1 cellular context compared by ENCODE assay signal in the genomic region with DNA sequence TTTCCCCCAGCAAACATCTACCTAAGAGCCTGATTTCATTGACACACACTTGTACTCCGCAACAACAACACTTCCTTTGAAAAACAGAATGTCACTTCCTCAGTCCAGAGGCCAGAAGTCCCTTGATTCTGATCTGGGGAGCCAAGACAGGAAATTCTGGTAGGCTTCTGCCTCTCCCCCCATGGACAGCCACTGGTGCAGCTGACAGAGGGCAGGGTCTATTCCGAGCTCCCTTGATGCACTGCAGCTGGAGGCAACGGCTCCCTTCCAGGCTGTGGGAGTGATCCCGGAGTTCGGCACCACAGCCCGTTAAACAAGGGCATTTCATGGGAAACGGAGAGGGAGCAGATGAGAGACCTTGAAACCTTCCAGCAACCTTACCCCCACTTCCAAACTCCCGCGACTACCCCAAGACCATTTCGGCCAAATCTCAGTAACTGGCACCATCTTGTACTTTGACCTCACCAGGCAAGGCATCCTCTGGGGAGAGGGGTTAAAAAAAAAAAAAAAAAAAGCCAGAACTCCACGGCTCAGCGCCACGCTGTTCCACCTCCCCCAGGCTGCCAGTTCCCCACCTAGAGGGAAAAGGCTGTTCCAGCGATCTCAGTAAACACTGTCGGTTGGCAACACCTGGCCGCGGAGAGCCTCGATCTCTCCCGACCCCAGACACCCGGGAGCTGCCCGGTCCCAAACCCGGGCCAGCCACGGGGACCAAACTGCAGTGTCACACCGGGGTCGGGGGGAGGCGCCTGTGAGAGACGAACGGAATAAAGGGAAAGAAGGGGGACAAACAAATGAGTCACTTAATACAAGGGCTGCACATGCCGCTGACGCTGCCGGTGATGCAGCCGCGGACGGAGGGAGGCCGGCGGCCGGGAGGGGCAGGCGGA.
TF ChIP-seq lines count a peak whose summit lies in the region.

No MANE protein-coding gene starts in this region.

TF ChIP-seq in K562, 482 proteins besides CTCF, POLR2A, EP300 and RAD21 (continued from another document and continues in another):
- TF ChIP-seq, protein P1, sequence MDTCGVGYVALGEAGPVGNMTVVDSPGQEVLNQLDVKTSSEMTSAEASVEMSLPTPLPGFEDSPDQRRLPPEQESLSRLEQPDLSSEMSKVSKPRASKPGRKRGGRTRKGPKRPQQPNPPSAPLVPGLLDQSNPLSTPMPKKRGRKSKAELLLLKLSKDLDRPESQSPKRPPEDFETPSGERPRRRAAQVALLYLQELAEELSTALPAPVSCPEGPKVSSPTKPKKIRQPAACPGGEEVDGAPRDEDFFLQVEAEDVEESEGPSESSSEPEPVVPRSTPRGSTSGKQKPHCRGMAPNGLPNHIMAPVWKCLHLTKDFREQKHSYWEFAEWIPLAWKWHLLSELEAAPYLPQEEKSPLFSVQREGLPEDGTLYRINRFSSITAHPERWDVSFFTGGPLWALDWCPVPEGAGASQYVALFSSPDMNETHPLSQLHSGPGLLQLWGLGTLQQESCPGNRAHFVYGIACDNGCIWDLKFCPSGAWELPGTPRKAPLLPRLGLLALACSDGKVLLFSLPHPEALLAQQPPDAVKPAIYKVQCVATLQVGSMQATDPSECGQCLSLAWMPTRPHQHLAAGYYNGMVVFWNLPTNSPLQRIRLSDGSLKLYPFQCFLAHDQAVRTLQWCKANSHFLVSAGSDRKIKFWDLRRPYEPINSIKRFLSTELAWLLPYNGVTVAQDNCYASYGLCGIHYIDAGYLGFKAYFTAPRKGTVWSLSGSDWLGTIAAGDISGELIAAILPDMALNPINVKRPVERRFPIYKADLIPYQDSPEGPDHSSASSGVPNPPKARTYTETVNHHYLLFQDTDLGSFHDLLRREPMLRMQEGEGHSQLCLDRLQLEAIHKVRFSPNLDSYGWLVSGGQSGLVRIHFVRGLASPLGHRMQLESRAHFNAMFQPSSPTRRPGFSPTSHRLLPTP (IDR thresholded peaks at IDR 0.05; ENCODE audit: borderline replicate concordance, extremely low read depth, insufficient read length), result no peak
- TF ChIP-seq MIER1 (IDR thresholded peaks at IDR 0.05; ENCODE audit: low read depth), result no peak
- no peak for TF ChIP-seq TEAD2 (tag; IDR thresholded peaks at IDR 0.05)
- peak; percentile 53 to 61; a peak in 3 of 4 replicates for TF ChIP-seq FOXK2 (conservative IDR thresholded peaks at IDR 0.05 in 1 of 2, IDR thresholded peaks at IDR 0.05 in 1 of 2; ENCODE audit: low read depth in 2 of 2)
- no peak for TF ChIP-seq MCM2 (IDR thresholded peaks at IDR 0.05; ENCODE audit: low read depth)
- TF ChIP-seq, protein P2, sequence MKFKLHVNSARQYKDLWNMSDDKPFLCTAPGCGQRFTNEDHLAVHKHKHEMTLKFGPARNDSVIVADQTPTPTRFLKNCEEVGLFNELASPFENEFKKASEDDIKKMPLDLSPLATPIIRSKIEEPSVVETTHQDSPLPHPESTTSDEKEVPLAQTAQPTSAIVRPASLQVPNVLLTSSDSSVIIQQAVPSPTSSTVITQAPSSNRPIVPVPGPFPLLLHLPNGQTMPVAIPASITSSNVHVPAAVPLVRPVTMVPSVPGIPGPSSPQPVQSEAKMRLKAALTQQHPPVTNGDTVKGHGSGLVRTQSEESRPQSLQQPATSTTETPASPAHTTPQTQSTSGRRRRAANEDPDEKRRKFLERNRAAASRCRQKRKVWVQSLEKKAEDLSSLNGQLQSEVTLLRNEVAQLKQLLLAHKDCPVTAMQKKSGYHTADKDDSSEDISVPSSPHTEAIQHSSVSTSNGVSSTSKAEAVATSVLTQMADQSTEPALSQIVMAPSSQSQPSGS (CRISPR knock-in tag; IDR thresholded peaks at IDR 0.05), result no peak
- TF ChIP-seq ZNF24 (IDR thresholded peaks at IDR 0.05), result no peak
- peak; percentile 50 for TF ChIP-seq TAF1 (IDR thresholded peaks at IDR 0.05; ENCODE audit: control insufficient read depth, extremely low read depth, insufficient read depth, low read length, severe bottlenecking)
- peak; percentile 73 for TF ChIP-seq BRD9 (IDR thresholded peaks at IDR 0.05; ENCODE audit: low read depth, partially characterized antibody)
- no peak for TF ChIP-seq LARP7 (IDR thresholded peaks at IDR 0.05)
- TF ChIP-seq, protein P3, sequence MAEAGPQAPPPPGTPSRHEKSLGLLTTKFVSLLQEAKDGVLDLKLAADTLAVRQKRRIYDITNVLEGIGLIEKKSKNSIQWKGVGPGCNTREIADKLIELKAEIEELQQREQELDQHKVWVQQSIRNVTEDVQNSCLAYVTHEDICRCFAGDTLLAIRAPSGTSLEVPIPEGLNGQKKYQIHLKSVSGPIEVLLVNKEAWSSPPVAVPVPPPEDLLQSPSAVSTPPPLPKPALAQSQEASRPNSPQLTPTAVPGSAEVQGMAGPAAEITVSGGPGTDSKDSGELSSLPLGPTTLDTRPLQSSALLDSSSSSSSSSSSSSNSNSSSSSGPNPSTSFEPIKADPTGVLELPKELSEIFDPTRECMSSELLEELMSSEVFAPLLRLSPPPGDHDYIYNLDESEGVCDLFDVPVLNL (CRISPR knock-in tag; IDR thresholded peaks at IDR 0.05; ENCODE audit: low read depth), result no peak
- no peak for TF ChIP-seq TFAM (CRISPR knock-in tag; conservative IDR thresholded peaks at IDR 0.05)
- TF ChIP-seq MNT (conservative IDR thresholded peaks at IDR 0.05), result peak; percentile 84 to 86
- TF ChIP-seq, protein P4, sequence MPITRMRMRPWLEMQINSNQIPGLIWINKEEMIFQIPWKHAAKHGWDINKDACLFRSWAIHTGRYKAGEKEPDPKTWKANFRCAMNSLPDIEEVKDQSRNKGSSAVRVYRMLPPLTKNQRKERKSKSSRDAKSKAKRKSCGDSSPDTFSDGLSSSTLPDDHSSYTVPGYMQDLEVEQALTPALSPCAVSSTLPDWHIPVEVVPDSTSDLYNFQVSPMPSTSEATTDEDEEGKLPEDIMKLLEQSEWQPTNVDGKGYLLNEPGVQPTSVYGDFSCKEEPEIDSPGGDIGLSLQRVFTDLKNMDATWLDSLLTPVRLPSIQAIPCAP (CRISPR knock-in tag; IDR thresholded peaks at IDR 0.05; ENCODE audit: borderline replicate concordance), result 0 out of 2 replicates have a peak, but pooled peaks have one; percentile 49
- no peak for TF ChIP-seq ELF2 (CRISPR knock-in tag; IDR thresholded peaks at IDR 0.05)
- TF ChIP-seq EWSR1 (IDR thresholded peaks at IDR 0.05; ENCODE audit: borderline replicate concordance, low read depth, partially characterized antibody), result no peak
- TF ChIP-seq TOE1 (IDR thresholded peaks at IDR 0.05; ENCODE audit: borderline replicate concordance), result peak; percentile 39; the same call in 1 of the 2 replicates
- no peak for TF ChIP-seq TOE1 (CRISPR knock-in tag; IDR thresholded peaks at IDR 0.05; ENCODE audit: borderline replicate concordance, low read depth)
- TF ChIP-seq ZFP30 (CRISPR knock-in tag; IDR thresholded peaks at IDR 0.05; ENCODE audit: borderline replicate concordance), result no peak
- peak; percentile 89 for TF ChIP-seq HMGN3 (IDR thresholded peaks at IDR 0.05; ENCODE audit: borderline replicate concordance, extremely low read depth, insufficient read length, low read depth, low read length)
- no peak for TF ChIP-seq ZNF146 (CRISPR knock-in tag; IDR thresholded peaks at IDR 0.05; ENCODE audit: unreplicated experiment)
- no peak for TF ChIP-seq NCOA4 (IDR thresholded peaks at IDR 0.05; ENCODE audit: partially characterized antibody)
- TF ChIP-seq, protein P5, sequence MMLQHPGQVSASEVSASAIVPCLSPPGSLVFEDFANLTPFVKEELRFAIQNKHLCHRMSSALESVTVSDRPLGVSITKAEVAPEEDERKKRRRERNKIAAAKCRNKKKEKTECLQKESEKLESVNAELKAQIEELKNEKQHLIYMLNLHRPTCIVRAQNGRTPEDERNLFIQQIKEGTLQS (IDR thresholded peaks at IDR 0.05), result peak; percentile 92
- TF ChIP-seq, protein P5 (CRISPR knock-in tag; conservative IDR thresholded peaks at IDR 0.05), result peak; percentile 78; the same call in 1 of the 2 replicates
- no peak for TF ChIP-seq KHSRP (IDR thresholded peaks at IDR 0.05)
- TF ChIP-seq, protein P6, sequence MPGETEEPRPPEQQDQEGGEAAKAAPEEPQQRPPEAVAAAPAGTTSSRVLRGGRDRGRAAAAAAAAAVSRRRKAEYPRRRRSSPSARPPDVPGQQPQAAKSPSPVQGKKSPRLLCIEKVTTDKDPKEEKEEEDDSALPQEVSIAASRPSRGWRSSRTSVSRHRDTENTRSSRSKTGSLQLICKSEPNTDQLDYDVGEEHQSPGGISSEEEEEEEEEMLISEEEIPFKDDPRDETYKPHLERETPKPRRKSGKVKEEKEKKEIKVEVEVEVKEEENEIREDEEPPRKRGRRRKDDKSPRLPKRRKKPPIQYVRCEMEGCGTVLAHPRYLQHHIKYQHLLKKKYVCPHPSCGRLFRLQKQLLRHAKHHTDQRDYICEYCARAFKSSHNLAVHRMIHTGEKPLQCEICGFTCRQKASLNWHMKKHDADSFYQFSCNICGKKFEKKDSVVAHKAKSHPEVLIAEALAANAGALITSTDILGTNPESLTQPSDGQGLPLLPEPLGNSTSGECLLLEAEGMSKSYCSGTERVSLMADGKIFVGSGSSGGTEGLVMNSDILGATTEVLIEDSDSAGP (CRISPR knock-in tag; IDR thresholded peaks at IDR 0.05), result no peak
- 0 out of 2 replicates have a peak, but pooled peaks have one; percentile 72 for TF ChIP-seq CC2D1A (IDR thresholded peaks at IDR 0.05)
- TF ChIP-seq CBFA2T3 (IDR thresholded peaks at IDR 0.05), result peak; percentile 25
- no peak for TF ChIP-seq ELF1 (tag; IDR thresholded peaks at IDR 0.05)
- peak in 1 of 3 experiments; percentile 64; a peak in 2 of 6 replicates for TF ChIP-seq ZBTB11 (CRISPR knock-in tag; IDR thresholded peaks at IDR 0.05)
- no peak for TF ChIP-seq SMAD2 (IDR thresholded peaks at IDR 0.05; ENCODE audit: low read depth, low read length)
- TF ChIP-seq PTRF (tag; IDR thresholded peaks at IDR 0.05), result no peak
- TF ChIP-seq, protein P7, sequence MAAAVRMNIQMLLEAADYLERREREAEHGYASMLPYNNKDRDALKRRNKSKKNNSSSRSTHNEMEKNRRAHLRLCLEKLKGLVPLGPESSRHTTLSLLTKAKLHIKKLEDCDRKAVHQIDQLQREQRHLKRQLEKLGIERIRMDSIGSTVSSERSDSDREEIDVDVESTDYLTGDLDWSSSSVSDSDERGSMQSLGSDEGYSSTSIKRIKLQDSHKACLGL (CRISPR knock-in tag; IDR thresholded peaks at IDR 0.05; ENCODE audit: borderline replicate concordance, poor library complexity, severe bottlenecking), result no peak
- TF ChIP-seq FOXJ2 (tag; IDR thresholded peaks at IDR 0.05), result no peak
- no peak for TF ChIP-seq HSF4 (CRISPR knock-in tag; IDR thresholded peaks at IDR 0.05; ENCODE audit: borderline replicate concordance)
- TF ChIP-seq ZNF274 (IDR thresholded peaks at IDR 0.05; ENCODE audit: borderline replicate concordance, low read depth, low read length), result no peak
- TF ChIP-seq RBM34 (IDR thresholded peaks at IDR 0.05; ENCODE audit: borderline replicate concordance, insufficient read depth, low read length), result no peak
- no peak for TF ChIP-seq GTF2B (IDR thresholded peaks at IDR 0.05; ENCODE audit: extremely low read depth, insufficient read length)
- peak; percentile 60; the same call in 1 of the 2 replicates for TF ChIP-seq EGR1 (conservative IDR thresholded peaks at IDR 0.05)
- no peak for TF ChIP-seq ZNF586 (CRISPR knock-in tag; conservative IDR thresholded peaks at IDR 0.05)
- TF ChIP-seq ERF (CRISPR knock-in tag; IDR thresholded peaks at IDR 0.05), result no peak
- TF ChIP-seq ETS1 (conservative IDR thresholded peaks at IDR 0.05; ENCODE audit: control insufficient read depth, low read depth, low read length), result no peak
- no peak for TF ChIP-seq PHB2 (IDR thresholded peaks at IDR 0.05; ENCODE audit: low read depth)
